Comparison of ENCODE assay signal across 8 cellular contexts in the genomic region with DNA sequence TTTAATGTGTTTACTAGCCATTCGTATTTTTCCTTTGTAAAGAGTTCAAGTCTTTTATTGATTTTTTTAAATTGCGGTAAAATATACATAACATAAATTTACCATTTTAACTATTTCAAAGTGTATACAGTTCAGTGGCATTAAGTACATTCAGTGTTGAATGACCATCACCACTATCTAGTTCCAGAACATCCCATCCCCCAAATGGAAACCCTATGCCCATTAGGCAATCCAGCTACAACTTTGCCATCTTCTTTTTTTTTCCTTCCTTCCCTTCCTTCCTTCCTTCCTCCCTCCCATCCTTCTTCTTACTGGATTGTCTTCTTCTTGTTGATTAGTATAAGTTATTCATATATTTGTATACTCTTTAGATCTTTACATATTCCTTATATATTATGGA. TPM values are rescaled to one million over a fixed set of nuclear protein-coding genes. Genes with fewer than 3 reads are reported as not detected.
"Had no signal": no experiment of that assay in that cellular context is flagged by ENCODE, and none has a peak within 500 bp of the region (broad histone marks: within the 10 kb centered on the region; RNA-seq: fewer than 3 reads in every experiment).

No MANE protein-coding gene starts in this region.

- H3K4me1 ChIP-seq: HAP-1 had no signal

- DNase-seq: GM23248, GOT3, IMR-90 had no signal

- H3K27ac ChIP-seq: GM23248 had no signal

- ATAC-seq: HCT116, K562 had no signal

- H2AFZ ChIP-seq: GM23248 had no signal

- H3K36me3 ChIP-seq: HAP-1 had no signal

- H3K4me3 ChIP-seq: GM23248, HAP-1, K562 had no signal

- H3K9ac ChIP-seq: GM23248 had no signal

- H3K9me3 ChIP-seq: HAP-1 had no signal

RNA-seq across cellular contexts. Expression of a gene that starts 17.4 kb away (rescaled TPM):
- total RNA-seq: GM23248, H4, HT-29, K562 had no signal
- polyA plus RNA-seq: GM23248 had no signal
